In genomic region chr13:112882555-112883024, GRCh38 we compare ENCODE assay signal across 18 cellular contexts.
"Had no signal": no experiment of that assay in that cellular context is flagged by ENCODE, and none has a peak within 500 bp of the region (broad histone marks: within the 10 kb centered on the region; RNA-seq: fewer than 3 reads in every experiment).

No MANE protein-coding gene starts in this region.

- FAIRE-seq: colon, frontal cortex, keratinocyte had no signal

- H3K9ac ChIP-seq: neural progenitor cell had no signal

- H3K27me3 ChIP-seq: dorsolateral prefrontal cortex, neural progenitor cell, stomach, thyroid gland had no signal

- H3K9me3 ChIP-seq: psoas muscle, stomach, thyroid gland had no signal

- H3K36me3 ChIP-seq: neural progenitor cell had no signal

- H3K27ac ChIP-seq: dorsolateral prefrontal cortex, neural progenitor cell, psoas muscle, skin epidermis, stomach, thyroid gland had no signal

- H3K4me1 ChIP-seq: psoas muscle had no signal

- ATAC-seq: left lobe of liver; naive thymus-derived CD4-positive, alpha-beta T cell; psoas muscle; right cardiac atrium; stimulated activated naive B cell treated with anti-CD40 and anti-IgM and Interleukin-4, amounts not matched to agents 10 μg/mL and 1 μg/mL and 100 μg/mL, for 72 hours had no signal

- DNase-seq: dorsolateral prefrontal cortex; effector CD4-positive, alpha-beta T cell; mesenchymal stem cell; naive thymus-derived CD4-positive, alpha-beta T cell; nucleus accumbens; stimulated activated CD4-positive, alpha-beta T cell treated with anti-CD3 and anti-CD28 coated beads, Interleukin-15, amount 100 ng/mL, for 24 hours; stimulated activated CD4-positive, alpha-beta T cell treated with anti-CD3 and anti-CD28 coated beads, Interleukin-2, amount 100 ng/mL, for 48 hours; stimulated activated naive B cell treated with anti-CD40 and anti-IgM and Interleukin-4, amounts not matched to agents 10 μg/mL and 1 μg/mL and 100 μg/mL, for 72 hours; stomach; thyroid gland had no signal

- H2AFZ ChIP-seq: neural progenitor cell had no signal

- H3K4me3 ChIP-seq: dorsolateral prefrontal cortex, neural progenitor cell, psoas muscle, skin epidermis, stomach, thyroid gland had no signal

- H3K4me2 ChIP-seq: neural progenitor cell had no signal
